1 cellular context compared by ENCODE assay signal in genomic region chr1:37274896-37275631, GRCh38.
TF ChIP-seq lines count a peak whose summit lies in the region.

No MANE protein-coding gene starts in this region.

TF ChIP-seq in GM23338, 12 proteins besides CTCF, POLR2A, EP300 and RAD21 (continued from another document):
- no peak for TF ChIP-seq ETS1 (IDR thresholded peaks at IDR 0.05)
TF ChIP-seq in GM23338: peak in this region for 0.
